In genomic region chr1:117017648-117018047, GRCh38 we compare ENCODE assay signal across 15 cellular contexts. TPM values are rescaled to one million over a fixed set of nuclear protein-coding genes. Genes with fewer than 3 reads are reported as not detected.
A peak's percentile ranks its signal among the peaks of the same experiment; 100 is the strongest.
DNase-seq lines count a peak whose midpoint lies in the region; ATAC-seq and TF ChIP-seq lines count a peak whose summit lies in the region.
"Had no signal": no experiment of that assay in that cellular context is flagged by ENCODE, and none has a peak within 500 bp of the region (broad histone marks: within the 10 kb centered on the region; RNA-seq: fewer than 3 reads in every experiment).

No MANE protein-coding gene starts in this region.

- ATAC-seq in Right ventricle myocardium inferior (peak; percentile 87), HG02885 (IDR thresholded peaks at IDR 0.05; ENCODE audit: poor library complexity, unreplicated experiment) (peak; percentile 90), upper lobe of left lung (ENCODE audit: low FRiP score in 2 of 2) (peak; percentile 32 to 68)

- DNase-seq in Right ventricle myocardium inferior (ENCODE audit: missing footprints) (peak; percentile 65), right atrium auricular region (ENCODE audit: low spot score) (no peak), fibroblast of mammary gland (ENCODE audit: low read depth) (peak; percentile 24), upper lobe of left lung (no peak), kidney glomerular epithelial cell (lab: John Stamatoyannopoulos, UW) (no peak), OCI-M2 (lab: John Stamatoyannopoulos, UW; ENCODE audit: unreplicated experiment) (no peak)
- DNase-seq in NK-92 treated with Interleukin-12 subunit alpha and Interleukin-12 subunit beta, amount 100 ng/mL, for 24 hours (lab: John Stamatoyannopoulos, UW): no peak
- DNase-seq: activated naive CD8-positive, alpha-beta T cell treated with anti-CD3 and anti-CD28 coated beads, Interleukin-2, amount 10 ng/mL, durations not matched to agents 7 days and 5 days; GM23248; NCI-H1436; thyroid gland had no signal

- H3K36me3 ChIP-seq in right atrium auricular region: no peaks in the 10 kb centered on the region
- H3K36me3 ChIP-seq in upper lobe of left lung: no peaks in the 10 kb centered on the region
- H3K36me3 ChIP-seq: thyroid gland had no signal

- no peak overlapping the region for H3K27ac ChIP-seq in right atrium auricular region
- H3K27ac ChIP-seq in upper lobe of left lung: no peak overlapping the region
- H3K27ac ChIP-seq: epithelial cell of prostate, GM23248, hepatocyte, SK-N-MC, thyroid gland had no signal

- H3K9me3 ChIP-seq in right atrium auricular region: no peaks in the 10 kb centered on the region
- no peaks in the 10 kb centered on the region for H3K9me3 ChIP-seq in upper lobe of left lung
- H3K9me3 ChIP-seq: thyroid gland had no signal

- 43 to 47% methylated on average over 3 of the region's 3 CpGs for WGBS in upper lobe of left lung, 2 donors

- no peak for TF ChIP-seq EP300 in upper lobe of left lung (IDR thresholded peaks at IDR 0.05)

- no peak overlapping the region for H3K4me3 ChIP-seq in right atrium auricular region
- no peak overlapping the region for H3K4me3 ChIP-seq in fibroblast of mammary gland (ENCODE audit: control insufficient read depth, low read depth, low read length)
- H3K4me3 ChIP-seq in upper lobe of left lung: no peak overlapping the region
- H3K4me3 ChIP-seq: GM23248, hepatocyte, SK-N-MC, thyroid gland had no signal

- H3K4me1 ChIP-seq in right atrium auricular region (peaks cover 0 to 11% of the 10 kb centered on the region in 2 donors), upper lobe of left lung (no peaks in the 10 kb centered on the region)
- H3K4me1 ChIP-seq: thyroid gland had no signal

- H3K27me3 ChIP-seq in right atrium auricular region: no peaks in the 10 kb centered on the region
- H3K27me3 ChIP-seq in upper lobe of left lung: no peaks in the 10 kb centered on the region
- H3K27me3 ChIP-seq: hepatocyte, thyroid gland had no signal

- no peak for TF ChIP-seq POLR2A in upper lobe of left lung (IDR thresholded peaks at IDR 0.05)

- no peak for TF ChIP-seq CTCF in right atrium auricular region (IDR thresholded peaks at IDR 0.05)
- TF ChIP-seq CTCF in fibroblast of mammary gland (conservative IDR thresholded peaks at IDR 0.05; ENCODE audit: control insufficient read depth, insufficient read depth, low read depth, low read length): no peak
- TF ChIP-seq CTCF in upper lobe of left lung (IDR thresholded peaks at IDR 0.05): no peak

- intact Hi-C loops in Right ventricle myocardium inferior (cut with DNase I): no loop called here

RNA-seq across cellular contexts. Expression of gene CD101, which starts 16.1 kb away (rescaled TPM):
- total RNA-seq in Right ventricle myocardium inferior (0.38 TPM), right atrium auricular region (1 to 10 TPM in 1 of 2 donors, under 1 TPM in 1; 0.11 to 1.3 TPM), upper lobe of left lung (10 to 100 TPM in 3 of 6 donors, 1 to 10 TPM in 3; 3.1 to 50.2 (median 11.7) TPM)
- total RNA-seq: GM23248 had no signal

RNA-seq across cellular contexts. Expression of gene TTF2, which starts 42.5 kb away (rescaled TPM):
- total RNA-seq in Right ventricle myocardium inferior: 7.8 TPM
- 1 to 10 TPM; 6.9 to 9.0 TPM for total RNA-seq in right atrium auricular region
- total RNA-seq in upper lobe of left lung: 10 to 100 TPM in 5 of 6 donors, 1 to 10 TPM in 1; 5.6 to 37.8 (median 15.2) TPM

Comparison
In these comparisons a context has a peak if more than half of its experiments do, and no peak if none do; other contexts are left out.
1. DNase-seq: peak in Right ventricle myocardium inferior (single experiment) and fibroblast of mammary gland (single experiment); none in right atrium auricular region (single experiment), upper lobe of left lung (0 of 2), kidney glomerular epithelial cell (single experiment), NK-92 treated with Interleukin-12 subunit alpha and Interleukin-12 subunit beta, amount 100 ng/mL, for 24 hours (single experiment) and OCI-M2 (single experiment).
2. Peak in every context shown above with its lines, with median percentiles within 50 percentile points of each other: ATAC-seq.